Comparison of ENCODE assay signal across 9 cellular contexts in the genomic region with DNA sequence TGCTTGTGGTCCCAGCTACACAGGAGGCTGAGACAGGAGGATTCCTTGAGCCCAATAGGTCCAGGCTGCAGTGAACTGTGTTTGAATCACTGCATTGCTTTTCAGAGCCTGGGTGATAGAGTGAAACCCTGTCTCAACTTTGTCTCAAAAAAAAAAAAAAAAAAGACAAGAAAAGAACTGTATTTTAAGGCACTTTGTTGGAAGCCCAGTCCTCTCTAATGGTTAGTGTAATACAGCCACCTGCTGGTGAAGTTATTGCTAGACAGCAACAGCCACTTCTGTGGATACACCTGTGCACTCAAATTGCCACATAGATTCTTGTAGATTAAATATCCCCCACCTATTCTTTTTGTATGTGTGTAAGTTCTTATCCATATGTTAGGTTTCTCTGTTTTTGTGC. TPM values are rescaled to one million over a fixed set of nuclear protein-coding genes. Genes with fewer than 3 reads are reported as not detected.
DNase-seq lines count a peak whose midpoint lies in the region; TF ChIP-seq lines count a peak whose summit lies in the region.
"Had no signal": no experiment of that assay in that cellular context is flagged by ENCODE, and none has a peak within 500 bp of the region (broad histone marks: within the 10 kb centered on the region; RNA-seq: fewer than 3 reads in every experiment).

No MANE protein-coding gene starts in this region.

- DNase-seq in AG10803 (ENCODE audit: low read depth), result peak; percentile 37
- no peak for DNase-seq in GM06990 (ENCODE audit: extremely low read depth, insufficient read length)
- DNase-seq in HEK293T (ENCODE audit: extremely low spot score), result peak; percentile 54
- DNase-seq in NCI-H1694 (lab: John Stamatoyannopoulos, UW), result peak; percentile 1
- no peak for DNase-seq in breast epithelium (ENCODE audit: low spot score in 2 of 2)
- DNase-seq in medulla oblongata (ENCODE audit: extremely low spot score), result peak; percentile 68
- no peak for DNase-seq in activated CD4-positive, alpha-beta memory T cell treated with anti-CD3 and anti-CD28 coated beads for 36 hours
- no peak for DNase-seq in activated T-helper 1 cell treated with anti-CD3 and anti-CD28 coated beads, Interleukin-12 subunit alpha, Interleukin-12 subunit beta, Interleukin-2, Interleukin-4 antibody, amounts not matched to agents 30 ng/mL and 10 ng/mL and 1 ng/mL, durations not matched to agents 14 hours and 24 hours and 36 hours (ENCODE audit: low spot score)

- no peak overlapping the region for H3K27ac ChIP-seq in breast epithelium

- no peak overlapping the region for H3K27ac Mint-ChIP-seq in activated CD4-positive, alpha-beta memory T cell treated with anti-CD3 and anti-CD28 coated beads for 36 hours
- H3K27ac Mint-ChIP-seq in activated T-helper 1 cell treated with anti-CD3 and anti-CD28 coated beads, Interleukin-12 subunit alpha, Interleukin-12 subunit beta, Interleukin-2, Interleukin-4 antibody, amounts not matched to agents 30 ng/mL and 10 ng/mL and 1 ng/mL, durations not matched to agents 14 hours and 24 hours and 36 hours, result no peak overlapping the region
- H3K27ac Mint-ChIP-seq: T-cell had no signal

- H3K4me1 Mint-ChIP-seq in activated CD4-positive, alpha-beta memory T cell treated with anti-CD3 and anti-CD28 coated beads for 36 hours (ENCODE audit: low read depth), result no peaks in the 10 kb centered on the region
- no peaks in the 10 kb centered on the region for H3K4me1 Mint-ChIP-seq in activated T-helper 1 cell treated with anti-CD3 and anti-CD28 coated beads, Interleukin-12 subunit alpha, Interleukin-12 subunit beta, Interleukin-2, Interleukin-4 antibody, amounts not matched to agents 30 ng/mL and 10 ng/mL and 1 ng/mL, durations not matched to agents 14 hours and 24 hours and 36 hours (ENCODE audit: low read depth)

- H3K9me3 Mint-ChIP-seq in activated CD4-positive, alpha-beta memory T cell treated with anti-CD3 and anti-CD28 coated beads for 36 hours, result no peaks in the 10 kb centered on the region
- H3K9me3 Mint-ChIP-seq in activated T-helper 1 cell treated with anti-CD3 and anti-CD28 coated beads, Interleukin-12 subunit alpha, Interleukin-12 subunit beta, Interleukin-2, Interleukin-4 antibody, amounts not matched to agents 30 ng/mL and 10 ng/mL and 1 ng/mL, durations not matched to agents 14 hours and 24 hours and 36 hours, result no peaks in the 10 kb centered on the region
- H3K9me3 Mint-ChIP-seq: T-cell had no signal

- H3K27me3 ChIP-seq in GM06990 (replicated peaks; ENCODE audit: control insufficient read depth, insufficient read depth, low read length) (no peaks in the 10 kb centered on the region; the same call in 1 of the 2 replicates), breast epithelium (no peaks in the 10 kb centered on the region)

- H3K4me3 Mint-ChIP-seq in activated CD4-positive, alpha-beta memory T cell treated with anti-CD3 and anti-CD28 coated beads for 36 hours, result no peak overlapping the region
- H3K4me3 Mint-ChIP-seq in activated T-helper 1 cell treated with anti-CD3 and anti-CD28 coated beads, Interleukin-12 subunit alpha, Interleukin-12 subunit beta, Interleukin-2, Interleukin-4 antibody, amounts not matched to agents 30 ng/mL and 10 ng/mL and 1 ng/mL, durations not matched to agents 14 hours and 24 hours and 36 hours, result no peak overlapping the region
- H3K4me3 Mint-ChIP-seq: T-cell had no signal

- no peaks in the 10 kb centered on the region for H3K36me3 Mint-ChIP-seq in activated CD4-positive, alpha-beta memory T cell treated with anti-CD3 and anti-CD28 coated beads for 36 hours
- no peaks in the 10 kb centered on the region for H3K36me3 Mint-ChIP-seq in activated T-helper 1 cell treated with anti-CD3 and anti-CD28 coated beads, Interleukin-12 subunit alpha, Interleukin-12 subunit beta, Interleukin-2, Interleukin-4 antibody, amounts not matched to agents 30 ng/mL and 10 ng/mL and 1 ng/mL, durations not matched to agents 14 hours and 24 hours and 36 hours (ENCODE audit: low read depth)
- H3K36me3 Mint-ChIP-seq: T-cell had no signal

- H3K36me3 ChIP-seq in GM06990 (ENCODE audit: control insufficient read depth, insufficient read depth, low read length) (no peaks in the 10 kb centered on the region), breast epithelium (no peaks in the 10 kb centered on the region)

- H3K4me3 ChIP-seq in AG10803 (ENCODE audit: low read length) (no peak overlapping the region), GM06990 (replicated peaks; ENCODE audit: low read depth, low read length) (no peak overlapping the region), breast epithelium (no peak overlapping the region)

- H3K27me3 Mint-ChIP-seq in activated CD4-positive, alpha-beta memory T cell treated with anti-CD3 and anti-CD28 coated beads for 36 hours, result peaks cover 4% of the 10 kb centered on the region
- H3K27me3 Mint-ChIP-seq in activated T-helper 1 cell treated with anti-CD3 and anti-CD28 coated beads, Interleukin-12 subunit alpha, Interleukin-12 subunit beta, Interleukin-2, Interleukin-4 antibody, amounts not matched to agents 30 ng/mL and 10 ng/mL and 1 ng/mL, durations not matched to agents 14 hours and 24 hours and 36 hours (ENCODE audit: insufficient read depth), result peaks cover 23% of the 10 kb centered on the region

- peak; percentile 50 for TF ChIP-seq CTCF in AG10803 (conservative IDR thresholded peaks at IDR 0.05; ENCODE audit: low read length)
- TF ChIP-seq CTCF in GM06990 (IDR thresholded peaks at IDR 0.05; ENCODE audit: insufficient read depth, low read length, poor library complexity, severe bottlenecking), result peak; percentile 65
- TF ChIP-seq CTCF in breast epithelium (IDR thresholded peaks at IDR 0.05), result peak in 2 of 3 donors; percentile 34 to 53

- intact Hi-C loops in breast epithelium (cut with DNase I; ENCODE audit: low total_unique reads), result no loop called here
- intact Hi-C loops in activated CD4-positive, alpha-beta memory T cell treated with anti-CD3 and anti-CD28 coated beads for 36 hours (cut with micrococcal nuclease), result loop anchor here (1.0 to 10.0 kb wide), 4 partner anchors 63 to 838 kb away; partner anchors contain the start of genes MAP9 and SFRP2
- intact Hi-C loops in activated T-helper 1 cell treated with anti-CD3 and anti-CD28 coated beads, Interleukin-12 subunit alpha, Interleukin-12 subunit beta, Interleukin-2, Interleukin-4 antibody, amounts not matched to agents 30 ng/mL and 10 ng/mL and 1 ng/mL, durations not matched to agents 14 hours and 24 hours and 36 hours (cut with micrococcal nuclease), result loop anchor here (1.0 to 2.0 kb wide), 3 partner anchors 63 to 294 kb away; no protein-coding TSS in a partner anchor

- TF ChIP-seq POLR2A in breast epithelium (IDR thresholded peaks at IDR 0.05), result no peak

- POLR2A ChIA-PET in HEK293T (lab: Yijun Ruan, JAX), result no interaction called here
- POLR2A ChIA-PET in activated CD4-positive, alpha-beta memory T cell treated with anti-CD3 and anti-CD28 coated beads for 36 hours (lab: Charles Lee), result no interaction called here

- CTCF ChIA-PET in HEK293T (lab: Yijun Ruan, JAX), result interaction anchor here (0.6 to 5.1 kb wide), 10 partner anchors 10 to 273 kb away, joined by 3 to 67 read pairs (median 6); partner anchors contain the start of genes FGG and PLRG1
- CTCF ChIA-PET in activated CD4-positive, alpha-beta memory T cell treated with anti-CD3 and anti-CD28 coated beads for 36 hours (lab: Charles Lee), result interaction anchor here (0.6 to 10.9 kb wide), 9 partner anchors 9 to 824 kb away, joined by 3 to 222 read pairs (median 4); partner anchors contain the start of genes FGB, FGG and PLRG1

- H3K9me3 ChIP-seq in breast epithelium, result no peaks in the 10 kb centered on the region

- H3K4me1 ChIP-seq in breast epithelium, result no peaks in the 10 kb centered on the region

TF ChIP-seq in HEK293T, 16 proteins besides CTCF, POLR2A, EP300 and RAD21:
- TF ChIP-seq ZNF384 (IDR thresholded peaks at IDR 0.05) (peak; percentile 84), ELF4 (IDR thresholded peaks at IDR 0.05) (no peak)

RNA-seq across cellular contexts. Expression of gene FGG, which starts 10.1 kb away (rescaled TPM):
- total RNA-seq in breast epithelium, result 1 to 10 TPM in 1 of 3 donors, not detected in 2; 3.3 TPM
- total RNA-seq in activated CD4-positive, alpha-beta memory T cell treated with anti-CD3 and anti-CD28 coated beads for 36 hours, result not detected
- not detected in 2 replicates for total RNA-seq in activated T-helper 1 cell treated with anti-CD3 and anti-CD28 coated beads, Interleukin-12 subunit alpha, Interleukin-12 subunit beta, Interleukin-2, Interleukin-4 antibody, amounts not matched to agents 30 ng/mL and 10 ng/mL and 1 ng/mL, durations not matched to agents 14 hours and 24 hours and 36 hours

RNA-seq across cellular contexts. Expression of gene FGA, which starts 32.1 kb away (rescaled TPM):
- under 1 TPM in 1 of 3 donors, not detected in 2; 0.66 TPM for total RNA-seq in breast epithelium
- total RNA-seq in activated CD4-positive, alpha-beta memory T cell treated with anti-CD3 and anti-CD28 coated beads for 36 hours, result not detected
- total RNA-seq in activated T-helper 1 cell treated with anti-CD3 and anti-CD28 coated beads, Interleukin-12 subunit alpha, Interleukin-12 subunit beta, Interleukin-2, Interleukin-4 antibody, amounts not matched to agents 30 ng/mL and 10 ng/mL and 1 ng/mL, durations not matched to agents 14 hours and 24 hours and 36 hours, result not detected in 2 replicates

RNA-seq across cellular contexts. Expression of gene FGB, which starts 59.8 kb away (rescaled TPM):
- total RNA-seq in breast epithelium, result 1 to 10 TPM in 1 of 3 donors, not detected in 2; 3.9 TPM
- total RNA-seq in activated CD4-positive, alpha-beta memory T cell treated with anti-CD3 and anti-CD28 coated beads for 36 hours, result not detected
- not detected in 2 replicates for total RNA-seq in activated T-helper 1 cell treated with anti-CD3 and anti-CD28 coated beads, Interleukin-12 subunit alpha, Interleukin-12 subunit beta, Interleukin-2, Interleukin-4 antibody, amounts not matched to agents 30 ng/mL and 10 ng/mL and 1 ng/mL, durations not matched to agents 14 hours and 24 hours and 36 hours

Comparison
In these comparisons a context has a peak if more than half of its experiments do, and no peak if none do; other contexts are left out.
1. DNase-seq: peak in AG10803 (single experiment), HEK293T (single experiment), NCI-H1694 (single experiment) and medulla oblongata (single experiment); none in GM06990 (single experiment), breast epithelium (0 of 2), activated CD4-positive, alpha-beta memory T cell treated with anti-CD3 and anti-CD28 coated beads for 36 hours (single experiment) and activated T-helper 1 cell treated with anti-CD3 and anti-CD28 coated beads, Interleukin-12 subunit alpha, Interleukin-12 subunit beta, Interleukin-2, Interleukin-4 antibody, amounts not matched to agents 30 ng/mL and 10 ng/mL and 1 ng/mL, durations not matched to agents 14 hours and 24 hours and 36 hours (single experiment).
2. Peak in every context shown above with its lines, with median percentiles within 50 percentile points of each other: CTCF ChIP-seq.